1 cellular context compared by ENCODE assay signal in genomic region chr9:83980395-83981125, GRCh38.
TF ChIP-seq lines count a peak whose summit lies in the region.

Gene RMI1, plus strand, starts transcription at chr9:83980805. Its CDS starts 20,182 bp downstream, at chr9:84000987.

TF ChIP-seq in A549, 52 proteins besides CTCF, POLR2A, EP300 and RAD21 (continued from another document):
- no peak for TF ChIP-seq EHF (CRISPR knock-in tag; IDR thresholded peaks at IDR 0.05)
